Comparison of ENCODE assay signal across 22 cellular contexts in genomic region chr5:132561601-132562000, GRCh38. TPM values are rescaled to one million over a fixed set of nuclear protein-coding genes. Genes with fewer than 3 reads are reported as not detected.
DNase-seq lines count a peak whose midpoint lies in the region; ATAC-seq and TF ChIP-seq lines count a peak whose summit lies in the region.
"Had no signal": no experiment of that assay in that cellular context is flagged by ENCODE, and none has a peak within 500 bp of the region (broad histone marks: within the 10 kb centered on the region; RNA-seq: fewer than 3 reads in every experiment).

No MANE protein-coding gene starts in this region.

- H2BK5ac ChIP-seq in IMR-90 (ENCODE audit: low read depth, low read length, poor library complexity, severe bottlenecking), result no peak overlapping the region

- in situ Hi-C loops in IMR-90 (cut with MboI; ENCODE audit: low sequenced_read_pairs), result no loop called here

- H3K4me3 Mint-ChIP-seq in activated CD4-positive, alpha-beta T cell treated with anti-CD3 and anti-CD28 coated beads for 36 hours, result no peak overlapping the region
- H3K4me3 Mint-ChIP-seq: CD4-positive, alpha-beta memory T cell had no signal

- BruUV-seq in IMR-90 (replicated peaks; lab: Mats Ljungman, UMichigan), result no TSS peak

- H3K56ac ChIP-seq in IMR-90 (ENCODE audit: extremely low read depth, insufficient read depth, low read length), result no peak overlapping the region

- H2AK9ac ChIP-seq in IMR-90 (replicated peaks; ENCODE audit: low read depth, low read length, poor library complexity), result no peak overlapping the region

- POLR2A ChIA-PET in activated CD4-positive, alpha-beta T cell treated with anti-CD3 and anti-CD28 coated beads for 36 hours (lab: Charles Lee), result no interaction called here
- POLR2A ChIA-PET in IMR-90 (lab: Charles Lee; ENCODE audit: unreplicated experiment), result interaction anchor here (0.7 kb wide), 1 partner anchor 18 kb away, joined by 3 read pairs; no protein-coding TSS in a partner anchor

- intact Hi-C loops in activated CD4-positive, alpha-beta T cell treated with anti-CD3 and anti-CD28 coated beads for 36 hours (cut with DNase I, micrococcal nuclease), result no loop called here
- intact Hi-C loops in IMR-90 (cut with micrococcal nuclease), result no loop called here

- no peak overlapping the region for H3K9ac ChIP-seq in IMR-90 (ENCODE audit: low read depth, low read length)

- H3K18ac ChIP-seq in IMR-90 (ENCODE audit: low read depth, low read length), result no peak overlapping the region

- TF ChIP-seq RAD21 in IMR-90 (IDR thresholded peaks at IDR 0.05; ENCODE audit: low read length), result no peak

- no peak overlapping the region for H3K27ac ChIP-seq in IMR-90 (ENCODE audit: insufficient read depth, low read length)

- CTCF ChIA-PET in activated CD4-positive, alpha-beta T cell treated with anti-CD3 and anti-CD28 coated beads for 36 hours (lab: Charles Lee), result interaction anchor here (0.6 to 1.5 kb wide), 3 partner anchors 9 to 181 kb away, joined by 3 to 6 read pairs (median 3); no protein-coding TSS in a partner anchor
- CTCF ChIA-PET in IMR-90 (lab: Yijun Ruan, JAX), result interaction anchor here (0.5 kb wide), 1 partner anchor 12 kb away, joined by 4 read pairs; no protein-coding TSS in a partner anchor

- WGBS in IMR-90 (ENCODE audit: extremely low coverage in 2 of 2, insufficient read length in 1 of 2), 2 experiments, result 95% methylated on average over 2 of the region's 3 CpGs; no CpG with 5 or more reads in 1 of the 2 experiments

- H3K27me3 Mint-ChIP-seq in activated CD4-positive, alpha-beta T cell treated with anti-CD3 and anti-CD28 coated beads for 36 hours, result no peaks in the 10 kb centered on the region
- H3K27me3 Mint-ChIP-seq: CD4-positive, alpha-beta memory T cell had no signal

- H3K36me3 ChIP-seq in IMR-90 (ENCODE audit: control insufficient read depth, insufficient read depth, low read length), result peaks cover 12% of the 10 kb centered on the region

- no peak overlapping the region for H4K8ac ChIP-seq in IMR-90 (ENCODE audit: low read depth in 2 of 2, low read length in 2 of 2)

- no peak overlapping the region for H3K27ac Mint-ChIP-seq in activated CD4-positive, alpha-beta T cell treated with anti-CD3 and anti-CD28 coated beads for 36 hours
- H3K27ac Mint-ChIP-seq: CD4-positive, alpha-beta memory T cell had no signal

- H3K4me1 Mint-ChIP-seq in activated CD4-positive, alpha-beta T cell treated with anti-CD3 and anti-CD28 coated beads for 36 hours, result peaks cover 30% of the 10 kb centered on the region

- dilution Hi-C loops in IMR-90 (cut with HindIII; ENCODE audit: low sequenced_read_pairs, unreplicated experiment), result no loop called here

- H4K5ac ChIP-seq in IMR-90 (ENCODE audit: low read depth, low read length), result no peak overlapping the region

- H4K20me1 ChIP-seq in IMR-90 (ENCODE audit: insufficient read depth, low read length), result no peaks in the 10 kb centered on the region; the same call in 1 of the 2 replicates

- ATAC-seq in activated CD4-positive, alpha-beta T cell treated with anti-CD3 and anti-CD28 coated beads for 36 hours, result no peak
- ATAC-seq in IMR-90 (ENCODE audit: low read depth) (no peak), GM18505 (IDR thresholded peaks at IDR 0.05; ENCODE audit: unreplicated experiment) (no peak), GM18511 (IDR thresholded peaks at IDR 0.05; ENCODE audit: unreplicated experiment) (no peak), HG03135 (IDR thresholded peaks at IDR 0.05; ENCODE audit: unreplicated experiment) (no peak)

- no peak overlapping the region for H3K23ac ChIP-seq in IMR-90 (ENCODE audit: low read depth, low read length)

- H3K36me3 Mint-ChIP-seq in activated CD4-positive, alpha-beta T cell treated with anti-CD3 and anti-CD28 coated beads for 36 hours (ENCODE audit: low read depth), result peaks cover 14% of the 10 kb centered on the region

- peak; percentile 52 for DNase-seq in activated CD4-positive, alpha-beta T cell treated with anti-CD3 and anti-CD28 coated beads for 36 hours
- no peak for DNase-seq in activated CD4-positive, alpha-beta T cell treated with anti-CD3 and anti-CD28 coated beads, Interleukin-2, amount 50 U/mL, for 1 hour
- DNase-seq in AG10803 (ENCODE audit: low read depth), result peak; percentile 5
- peak; percentile 12 for DNase-seq in IMR-90
- DNase-seq in astrocyte of the hippocampus (ENCODE audit: low read depth, low spot score), result peak; percentile 45
- DNase-seq: 8988T; Calu3; CD4-positive, alpha-beta memory T cell; DMS53; H7; KG1; NCI-H1048; NCI-H146; NCI-H2081 treated with DMSO at 0.1 percent for 48 hours; NCI-H510A treated with DMSO at 0.1 percent for 48 hours; NCI-H82 had no signal

- no peak overlapping the region for H3K4me2 ChIP-seq in IMR-90 (ENCODE audit: low read depth, low read length)

- no peaks in the 10 kb centered on the region; the same call in none of the 2 replicates for H3K4me1 ChIP-seq in IMR-90 (ENCODE audit: control insufficient read depth, insufficient read depth, low read length)

- no peak overlapping the region for H3K4me3 ChIP-seq in AG10803 (ENCODE audit: low read length)
- no peak overlapping the region for H3K4me3 ChIP-seq in IMR-90 (ENCODE audit: insufficient read depth, low read depth, low read length)

- no peak for TF ChIP-seq CTCF in AG10803 (conservative IDR thresholded peaks at IDR 0.05; ENCODE audit: low read length)
- TF ChIP-seq CTCF in IMR-90 (conservative IDR thresholded peaks at IDR 0.05; ENCODE audit: low read depth, low read length), result no peak

- no peak overlapping the region; the same call in 2 of the 3 replicates for H2BK15ac ChIP-seq in IMR-90 (ENCODE audit: low read depth, low read length)

- no peak overlapping the region for H4K91ac ChIP-seq in IMR-90 (ENCODE audit: insufficient read depth, low read depth, low read length)

- H3K79me1 ChIP-seq in IMR-90 (ENCODE audit: low read depth in 1 of 2, low read length in 2 of 2), result peaks cover 20 to 38% of the 10 kb centered on the region in 2 experiments

- H3K9me1 ChIP-seq in IMR-90 (ENCODE audit: insufficient read depth, low read length), result peaks cover under 1% of the 10 kb centered on the region; the same call in 1 of the 2 replicates

- no peaks in the 10 kb centered on the region for H3K27me3 ChIP-seq in IMR-90 (ENCODE audit: control insufficient read depth, insufficient read depth, low read length)

- no peak overlapping the region for H2AFZ ChIP-seq in IMR-90 (replicated peaks; ENCODE audit: low read length, poor library complexity)

- H3K9me3 Mint-ChIP-seq in activated CD4-positive, alpha-beta T cell treated with anti-CD3 and anti-CD28 coated beads for 36 hours (ENCODE audit: low read depth), result no peaks in the 10 kb centered on the region

- TF ChIP-seq POLR2A in IMR-90 (IDR thresholded peaks at IDR 0.05; ENCODE audit: low read depth, low read length), result no peak
- no peak for TF ChIP-seq POLR2A in GM18505 (IDR thresholded peaks at IDR 0.05; ENCODE audit: borderline replicate concordance, extremely low read depth, insufficient read depth, insufficient read length)

- no peak overlapping the region for H3K14ac ChIP-seq in IMR-90 (replicated peaks; ENCODE audit: low read depth, low read length)

- H2BK120ac ChIP-seq in IMR-90 (ENCODE audit: low read depth, low read length), result no peak overlapping the region

- H2BK20ac ChIP-seq in IMR-90 (ENCODE audit: low read depth, low read length), result no peak overlapping the region

- no peak overlapping the region for H3K4ac ChIP-seq in IMR-90 (ENCODE audit: low read depth, low read length)

- peaks cover 3% of the 10 kb centered on the region for H3K9me3 ChIP-seq in IMR-90 (ENCODE audit: control insufficient read depth, insufficient read depth, low read length)

- H2AK5ac ChIP-seq in IMR-90 (ENCODE audit: low read depth, low read length), result no peak overlapping the region

TF ChIP-seq in IMR-90, 13 proteins besides CTCF, POLR2A, EP300 and RAD21:
- TF ChIP-seq CEBPB (IDR thresholded peaks at IDR 0.05; ENCODE audit: low read depth, low read length) (0 out of 2 replicates have a peak, but pooled peaks have one; percentile 2), RFX5 (IDR thresholded peaks at IDR 0.05; ENCODE audit: low read depth, low read length) (no peak)
TF ChIP-seq in IMR-90: peak in this region for 1.

RNA-seq across cellular contexts. Expression of gene RAD50, which starts 4.8 kb away (rescaled TPM):
- total RNA-seq in activated CD4-positive, alpha-beta T cell treated with anti-CD3 and anti-CD28 coated beads for 36 hours, result 10 to 100 TPM; 46.0 to 51.3 TPM
- 5.2 and 13.3 TPM in 2 replicates for total RNA-seq in IMR-90 (2012; rRNA removed)
- 6.2 and 7.2 TPM in 2 replicates for polyA plus RNA-seq in IMR-90 (2012; rRNA removed)
- polyA plus RNA-seq in IMR-90 (2012; cell fraction: cytosol; rRNA removed), result 1.2 and 1.5 TPM in 2 replicates
- polyA plus RNA-seq in IMR-90 (2012; cell fraction: nucleus; rRNA removed; ENCODE audit: low replicate concordance), result 1.7 and 11.9 TPM in 2 replicates

RNA-seq across cellular contexts. Expression of gene IL5, which starts 18.3 kb away (rescaled TPM):
- total RNA-seq in activated CD4-positive, alpha-beta T cell treated with anti-CD3 and anti-CD28 coated beads for 36 hours, result 1 to 10 TPM in 1 of 2 experiments, under 1 TPM in 1; 0.69 to 1.6 TPM
- not detected in 2 replicates for total RNA-seq in IMR-90 (2012; rRNA removed)
- not detected in 2 replicates for polyA plus RNA-seq in IMR-90 (2012; rRNA removed)
- polyA plus RNA-seq in IMR-90 (2012; cell fraction: cytosol; rRNA removed), result not detected in 2 replicates
- polyA plus RNA-seq in IMR-90 (2012; cell fraction: nucleus; rRNA removed; ENCODE audit: low replicate concordance), result not detected in 2 replicates
- total RNA-seq: Calu3; CD4-positive, alpha-beta memory T cell; H7; M059J; SK-MEL-5 had no signal
- polyA plus RNA-seq: BJ; CD4-positive, alpha-beta memory T cell had no signal
